Comparison of ENCODE assay signal across 9 cellular contexts in the genomic region with DNA sequence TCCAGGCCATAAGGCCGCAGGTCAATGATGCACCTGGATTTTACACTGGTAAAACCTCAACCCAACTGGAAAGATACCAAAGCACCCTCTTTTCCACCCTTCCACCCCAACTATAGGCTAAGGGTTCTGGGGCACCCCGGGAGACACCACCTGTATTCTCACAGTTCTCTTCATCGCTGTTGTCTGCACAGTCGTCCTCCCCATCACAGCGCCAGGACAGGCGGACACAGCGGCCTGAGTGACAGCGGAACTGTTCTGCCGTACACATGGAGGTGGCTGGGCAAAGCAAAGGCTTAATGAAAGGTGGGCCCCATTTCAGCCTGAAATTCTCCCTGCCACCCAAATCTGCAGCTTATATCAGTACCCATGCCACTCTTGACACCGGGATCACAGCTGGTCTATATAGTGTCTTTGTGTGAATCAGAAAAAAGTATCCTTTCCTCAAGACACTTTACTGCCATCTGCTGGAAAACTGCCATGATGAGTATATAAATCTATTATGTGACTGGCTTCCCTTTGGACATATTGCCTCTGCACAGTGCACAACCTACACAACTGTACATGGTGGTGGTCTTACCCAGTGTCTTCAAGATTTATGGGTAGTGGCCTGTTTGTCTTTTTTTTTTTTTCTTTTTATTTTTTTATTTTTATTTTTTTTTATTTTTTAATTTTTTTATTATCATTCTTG. TPM values are rescaled to one million over a fixed set of nuclear protein-coding genes. Genes with fewer than 3 reads are reported as not detected.
DNase-seq lines count a peak whose midpoint lies in the region; ATAC-seq and TF ChIP-seq lines count a peak whose summit lies in the region.
"Had no signal": no experiment of that assay in that cellular context is flagged by ENCODE, and none has a peak within 500 bp of the region (broad histone marks: within the 10 kb centered on the region; RNA-seq: fewer than 3 reads in every experiment).

No MANE protein-coding gene starts in this region.

- H3K27ac Mint-ChIP-seq in activated T-helper 2 cell treated with anti-CD3 and anti-CD28 coated beads, Interferon-gamma antibody, Interleukin-2, Interleukin-4, amounts not matched to agents 10 μg/mL and 5 μg/mL and 100 μg/mL, durations not matched to agents 14 hours and 24 hours and 36 hours = no peak overlapping the region

- H3K36me3 Mint-ChIP-seq in activated T-helper 2 cell treated with anti-CD3 and anti-CD28 coated beads, Interferon-gamma antibody, Interleukin-2, Interleukin-4, amounts not matched to agents 10 μg/mL and 5 μg/mL and 100 μg/mL, durations not matched to agents 14 hours and 24 hours and 36 hours (ENCODE audit: low read depth) = no peaks in the 10 kb centered on the region

- H3K27ac ChIP-seq in hepatocyte = no peak overlapping the region
- H3K27ac ChIP-seq: upper lobe of left lung had no signal

- no peak overlapping the region for H3K4me2 ChIP-seq in hepatocyte

- H3K4me3 ChIP-seq in hepatocyte = no peak overlapping the region
- H3K4me3 ChIP-seq: upper lobe of left lung had no signal

- in situ Hi-C loops in SK-MEL-5 (cut with HindIII; ENCODE audit: low pct_unique_long_range_greater_than_20kb, low sequenced_read_pairs) = no loop called here

- no peaks in the 10 kb centered on the region for H3K4me1 Mint-ChIP-seq in activated T-helper 2 cell treated with anti-CD3 and anti-CD28 coated beads, Interferon-gamma antibody, Interleukin-2, Interleukin-4, amounts not matched to agents 10 μg/mL and 5 μg/mL and 100 μg/mL, durations not matched to agents 14 hours and 24 hours and 36 hours (ENCODE audit: low read depth)

- intact Hi-C loops in activated T-helper 2 cell treated with anti-CD3 and anti-CD28 coated beads, Interferon-gamma antibody, Interleukin-2, Interleukin-4, amounts not matched to agents 10 μg/mL and 5 μg/mL and 100 μg/mL, durations not matched to agents 14 hours and 24 hours and 36 hours (cut with micrococcal nuclease) = no loop called here

- no peak overlapping the region for H3K4me3 Mint-ChIP-seq in activated T-helper 2 cell treated with anti-CD3 and anti-CD28 coated beads, Interferon-gamma antibody, Interleukin-2, Interleukin-4, amounts not matched to agents 10 μg/mL and 5 μg/mL and 100 μg/mL, durations not matched to agents 14 hours and 24 hours and 36 hours (ENCODE audit: low read depth)

- H4K20me1 ChIP-seq in hepatocyte (ENCODE audit: insufficient read depth, poor library complexity, severe bottlenecking) = no peaks in the 10 kb centered on the region

- no peaks in the 10 kb centered on the region for H3K9me2 ChIP-seq in hepatocyte (replicated peaks; ENCODE audit: insufficient read depth)

- H2AFZ ChIP-seq in hepatocyte = no peak overlapping the region

- H3K36me3 ChIP-seq in hepatocyte (replicated peaks; ENCODE audit: insufficient read depth, low read depth) = no peaks in the 10 kb centered on the region

- no peaks in the 10 kb centered on the region for H3K9me3 ChIP-seq in hepatocyte (ENCODE audit: low read depth)
- H3K9me3 ChIP-seq: upper lobe of left lung had no signal

- DNase-seq in DMS79 treated with DMSO at 0.1 percent for 48 hours (lab: John Stamatoyannopoulos, UW) (peak; percentile 19), DMS79 (lab: John Stamatoyannopoulos, UW) (no peak), LoVo (ENCODE audit: low spot score) (peak; percentile 23), SK-MEL-5 (ENCODE audit: low read depth, low spot score) (peak; percentile 79), hepatocyte (ENCODE audit: low spot score) (peak; percentile 74), UCSD-AML1 (lab: John Stamatoyannopoulos, UW; ENCODE audit: unreplicated experiment) (no peak)
- no peak for DNase-seq in activated T-helper 2 cell treated with anti-CD3 and anti-CD28 coated beads, Interferon-gamma antibody, Interleukin-2, Interleukin-4, amounts not matched to agents 10 μg/mL and 5 μg/mL and 100 μg/mL, durations not matched to agents 14 hours and 24 hours and 36 hours (ENCODE audit: low spot score)
- DNase-seq: upper lobe of left lung had no signal

- no peaks in the 10 kb centered on the region for H3K27me3 Mint-ChIP-seq in activated T-helper 2 cell treated with anti-CD3 and anti-CD28 coated beads, Interferon-gamma antibody, Interleukin-2, Interleukin-4, amounts not matched to agents 10 μg/mL and 5 μg/mL and 100 μg/mL, durations not matched to agents 14 hours and 24 hours and 36 hours (ENCODE audit: low read depth)

- no peaks in the 10 kb centered on the region for H3K9me3 Mint-ChIP-seq in activated T-helper 2 cell treated with anti-CD3 and anti-CD28 coated beads, Interferon-gamma antibody, Interleukin-2, Interleukin-4, amounts not matched to agents 10 μg/mL and 5 μg/mL and 100 μg/mL, durations not matched to agents 14 hours and 24 hours and 36 hours

- no peaks in the 10 kb centered on the region for H3K27me3 ChIP-seq in hepatocyte
- H3K27me3 ChIP-seq: upper lobe of left lung had no signal

- TF ChIP-seq CTCF in hepatocyte (IDR thresholded peaks at IDR 0.05; ENCODE audit: poor library complexity) = peak; percentile 43

- H3K79me2 ChIP-seq in hepatocyte = no peaks in the 10 kb centered on the region

- WGBS in hepatocyte (ENCODE audit: low lambda C conversion rate, missing lambda C conversion rate) = 94% methylated on average over 10 of the region's 10 CpGs

- H3K4me1 ChIP-seq in hepatocyte (ENCODE audit: insufficient read depth) = no peaks in the 10 kb centered on the region

- no peak for ATAC-seq in HG03469 (IDR thresholded peaks at IDR 0.05; ENCODE audit: unreplicated experiment)

RNA-seq across cellular contexts. Expression of a gene that starts 21.5 kb away (rescaled TPM):
- 7.2 and 7.8 TPM in 2 replicates for total RNA-seq in SK-MEL-5 (2014; rRNA removed; shearing (Covaris generic))
- polyA plus RNA-seq in SK-MEL-5 (2015; cell fraction: cytosol; rRNA removed) = 21.7 and 26.4 TPM in 2 replicates
- 34.6 and 46.8 TPM in 2 replicates for polyA plus RNA-seq in SK-MEL-5 (2015; cell fraction: nucleus; rRNA removed)
- 7.1 and 8.0 TPM in 2 replicates for total RNA-seq in hepatocyte
- polyA plus RNA-seq in hepatocyte = 6.4 and 8.0 TPM in 2 replicates
- total RNA-seq in activated T-helper 2 cell treated with anti-CD3 and anti-CD28 coated beads, Interferon-gamma antibody, Interleukin-2, Interleukin-4, amounts not matched to agents 10 μg/mL and 5 μg/mL and 100 μg/mL, durations not matched to agents 14 hours and 24 hours and 36 hours = 0.07 and 0.21 TPM in 2 replicates

RNA-seq across cellular contexts. Expression of a gene that starts 39.7 kb away (rescaled TPM):
- 12.2 and 14.7 TPM in 2 replicates for total RNA-seq in SK-MEL-5 (2014; rRNA removed; shearing (Covaris generic))
- 19.7 and 20.7 TPM in 2 replicates for polyA plus RNA-seq in SK-MEL-5 (2015; cell fraction: cytosol; rRNA removed)
- polyA plus RNA-seq in SK-MEL-5 (2015; cell fraction: nucleus; rRNA removed) = 23.7 and 27.3 TPM in 2 replicates
- total RNA-seq in hepatocyte = 21.9 and 23.0 TPM in 2 replicates
- polyA plus RNA-seq in hepatocyte = 44.3 and 48.4 TPM in 2 replicates
- total RNA-seq in activated T-helper 2 cell treated with anti-CD3 and anti-CD28 coated beads, Interferon-gamma antibody, Interleukin-2, Interleukin-4, amounts not matched to agents 10 μg/mL and 5 μg/mL and 100 μg/mL, durations not matched to agents 14 hours and 24 hours and 36 hours = 17.8 and 19.0 TPM in 2 replicates

RNA-seq across cellular contexts. Expression of a gene that starts 50.8 kb away (rescaled TPM):
- total RNA-seq in SK-MEL-5 (2014; rRNA removed; shearing (Covaris generic)) = 45.8 and 57.4 TPM in 2 replicates
- 64.0 and 84.5 TPM in 2 replicates for polyA plus RNA-seq in SK-MEL-5 (2015; cell fraction: cytosol; rRNA removed)
- polyA plus RNA-seq in SK-MEL-5 (2015; cell fraction: nucleus; rRNA removed) = 71.7 and 72.2 TPM in 2 replicates
- total RNA-seq in hepatocyte = 43.5 and 53.3 TPM in 2 replicates
- polyA plus RNA-seq in hepatocyte = 21.9 and 23.7 TPM in 2 replicates
- total RNA-seq in activated T-helper 2 cell treated with anti-CD3 and anti-CD28 coated beads, Interferon-gamma antibody, Interleukin-2, Interleukin-4, amounts not matched to agents 10 μg/mL and 5 μg/mL and 100 μg/mL, durations not matched to agents 14 hours and 24 hours and 36 hours = 127 and 136 TPM in 2 replicates

Comparison
In these comparisons a context has a peak if more than half of its experiments do, and no peak if none do; other contexts are left out.
1. DNase-seq: peak in DMS79 treated with DMSO at 0.1 percent for 48 hours (single experiment), LoVo (single experiment), SK-MEL-5 (single experiment) and hepatocyte (single experiment); none in DMS79 (single experiment), UCSD-AML1 (single experiment) and activated T-helper 2 cell treated with anti-CD3 and anti-CD28 coated beads, Interferon-gamma antibody, Interleukin-2, Interleukin-4, amounts not matched to agents 10 μg/mL and 5 μg/mL and 100 μg/mL, durations not matched to agents 14 hours and 24 hours and 36 hours (single experiment).